23 cellular contexts compared by ENCODE assay signal in the genomic region with DNA sequence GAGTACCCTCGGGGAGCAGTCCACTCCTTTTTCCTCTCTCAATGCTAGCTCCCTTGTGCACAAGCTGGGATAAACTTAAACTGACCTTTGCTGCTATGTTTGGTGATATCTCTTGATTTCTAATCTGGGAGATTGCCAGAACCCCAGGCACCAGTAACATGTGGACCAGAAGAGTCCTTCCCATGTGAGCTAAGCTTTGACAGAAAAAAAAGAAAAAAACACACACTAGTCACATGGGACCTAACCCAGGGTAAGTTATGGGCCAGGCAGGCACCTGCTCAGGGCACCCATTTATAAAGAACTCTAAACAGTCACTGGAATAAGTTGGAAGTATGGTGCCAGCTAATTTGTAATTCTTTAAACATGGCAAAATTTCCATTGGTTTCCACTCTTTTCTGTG.
"Had no signal": no experiment of that assay in that cellular context is flagged by ENCODE, and none has a peak within 500 bp of the region (broad histone marks: within the 10 kb centered on the region; RNA-seq: fewer than 3 reads in every experiment).

No MANE protein-coding gene starts in this region.

- H3K9me3 ChIP-seq: gastrocnemius medialis, left lung, prostate gland, transverse colon, upper lobe of right lung, uterus had no signal

- H3K27ac Mint-ChIP-seq: natural killer cell treated with Interleukin-12 subunit alpha and Interleukin-12 subunit beta and Interleukin-15 and Interleukin-18, amount 100 ng/mL, for 72 hours; neural progenitor cell; stimulated activated memory B cell treated with anti-CD40 and anti-IgM and Interleukin-4, amounts not matched to agents 10 μg/mL and 1 μg/mL and 100 μg/mL, for 72 hours; stimulated activated naive CD8-positive, alpha-beta T cell treated with anti-CD3 and anti-CD28 coated beads, Interleukin-15, Interleukin-2, amounts not matched to agents 100 ng/mL and 50 ng/mL, for 24 hours had no signal

- H3K4me1 ChIP-seq: gastrocnemius medialis, left lung, lower lobe of right lung, neural progenitor cell, prostate gland, sigmoid colon, spleen, transverse colon, upper lobe of right lung, uterus had no signal

- H3K9ac ChIP-seq: neural progenitor cell had no signal

- H3K4me3 Mint-ChIP-seq: naive B cell; natural killer cell treated with Interleukin-12 subunit alpha and Interleukin-12 subunit beta and Interleukin-15 and Interleukin-18, amount 100 ng/mL, for 72 hours; neural progenitor cell; stimulated activated memory B cell treated with anti-CD40 and anti-IgM and Interleukin-4, amounts not matched to agents 10 μg/mL and 1 μg/mL and 100 μg/mL, for 72 hours; stimulated activated naive CD8-positive, alpha-beta T cell treated with anti-CD3 and anti-CD28 coated beads, Interleukin-15, Interleukin-2, amounts not matched to agents 100 ng/mL and 50 ng/mL, for 24 hours had no signal

- H3K36me3 Mint-ChIP-seq: naive B cell; natural killer cell treated with Interleukin-12 subunit alpha and Interleukin-12 subunit beta and Interleukin-15 and Interleukin-18, amount 100 ng/mL, for 72 hours; neural progenitor cell; stimulated activated memory B cell treated with anti-CD40 and anti-IgM and Interleukin-4, amounts not matched to agents 10 μg/mL and 1 μg/mL and 100 μg/mL, for 72 hours had no signal

- DNase-seq: cerebellar nuclear complex; cortex of kidney; effector CD4-positive, alpha-beta T cell; foreskin fibroblast; gastrocnemius medialis; head of caudate nucleus; left cardiac atrium; left lung; lower lobe of right lung; naive B cell; right cardiac atrium; sigmoid colon; spleen; stimulated activated CD4-positive, alpha-beta T cell treated with anti-CD3 and anti-CD28 coated beads, Interleukin-4, amount 100 ng/mL, for 4 hours; transverse colon; upper lobe of right lung; uterus had no signal

- H3K9me3 Mint-ChIP-seq: stimulated activated memory B cell treated with anti-CD40 and anti-IgM and Interleukin-4, amounts not matched to agents 10 μg/mL and 1 μg/mL and 100 μg/mL, for 72 hours had no signal

- H3K27me3 Mint-ChIP-seq: natural killer cell treated with Interleukin-12 subunit alpha and Interleukin-12 subunit beta and Interleukin-15 and Interleukin-18, amount 100 ng/mL, for 72 hours; stimulated activated memory B cell treated with anti-CD40 and anti-IgM and Interleukin-4, amounts not matched to agents 10 μg/mL and 1 μg/mL and 100 μg/mL, for 72 hours had no signal

- H3K36me3 ChIP-seq: gastrocnemius medialis, left lung, lower lobe of right lung, neural progenitor cell, prostate gland, sigmoid colon, spleen, transverse colon, upper lobe of right lung, uterus had no signal

- H3K27ac ChIP-seq: epithelial cell of prostate, gastrocnemius medialis, left lung, lower lobe of right lung, neural progenitor cell, prostate gland, sigmoid colon, spleen, transverse colon, upper lobe of right lung, uterus had no signal

- H3K27me3 ChIP-seq: gastrocnemius medialis, left lung, neural progenitor cell, sigmoid colon, spleen, transverse colon, upper lobe of right lung, uterus had no signal

- H3K4me3 ChIP-seq: gastrocnemius medialis, left lung, lower lobe of right lung, neural progenitor cell, prostate gland, sigmoid colon, spleen, transverse colon, upper lobe of right lung, uterus had no signal

- H3K4me1 Mint-ChIP-seq: naive B cell; neural progenitor cell; stimulated activated memory B cell treated with anti-CD40 and anti-IgM and Interleukin-4, amounts not matched to agents 10 μg/mL and 1 μg/mL and 100 μg/mL, for 72 hours had no signal
